Comparison of ENCODE assay signal across 8 cellular contexts in genomic region chr4:25233194-25233593, GRCh38. TPM values are rescaled to one million over a fixed set of nuclear protein-coding genes. Genes with fewer than 3 reads are reported as not detected.
DNase-seq lines count a peak whose midpoint lies in the region; TF ChIP-seq lines count a peak whose summit lies in the region.

No MANE protein-coding gene starts in this region.

- H3K4me3 ChIP-seq in GM12865 (ENCODE audit: low read depth, low read length) (peak overlapping the region; percentile 83), esophagus squamous epithelium (peak overlapping the region; percentile 65 to 94 (median 81)), retinal pigment epithelial cell (ENCODE audit: low read length) (peak overlapping the region; percentile 50)

- no peaks in the 10 kb centered on the region for H3K27me3 ChIP-seq in esophagus squamous epithelium

- H3K27ac ChIP-seq in RWPE1 (peak overlapping the region; percentile 99), esophagus squamous epithelium (peak overlapping the region in 3 of 4 donors; percentile 90 to 98 (median 97))

- peaks cover 0 to 12% (median 10%) of the 10 kb centered on the region in 3 donors for H3K9me3 ChIP-seq in esophagus squamous epithelium

- no peaks in the 10 kb centered on the region for H3K36me3 ChIP-seq in esophagus squamous epithelium

- POLR2A ChIA-PET in RWPE1 (lab: Yijun Ruan, JAX; ENCODE audit: low non-redundant PET) = no interaction called here

- peaks cover 0 to 22% (median 16%) of the 10 kb centered on the region in 3 donors for H3K4me1 ChIP-seq in esophagus squamous epithelium

- CTCF ChIA-PET in RWPE1 (lab: Yijun Ruan, JAX) = interaction anchor here (1.0 kb wide), 1 partner anchor 134 kb away, joined by 3 read pairs; no protein-coding TSS in a partner anchor

- TF ChIP-seq CTCF in GM12865 (IDR thresholded peaks at IDR 0.05; ENCODE audit: insufficient read depth, low read depth, low read length, missing control alignments) (no peak), RWPE1 (conservative IDR thresholded peaks at IDR 0.05; ENCODE audit: low read depth) (no peak), esophagus squamous epithelium (IDR thresholded peaks at IDR 0.05) (no peak), retinal pigment epithelial cell (conservative IDR thresholded peaks at IDR 0.05; ENCODE audit: low read depth, low read length) (no peak)

- no peak for TF ChIP-seq POLR2A in esophagus squamous epithelium (IDR thresholded peaks at IDR 0.05)

- intact Hi-C loops in esophagus squamous epithelium (cut with DNase I) = no loop called here

- DNase-seq in GM12865 (ENCODE audit: low read depth) (no peak), RWPE1 (ENCODE audit: low spot score) (no peak), esophagus squamous epithelium (lab: John Stamatoyannopoulos, UW) (no peak), retinal pigment epithelial cell (ENCODE audit: low read depth) (no peak), GOT3 (lab: John Stamatoyannopoulos, UW) (no peak), HT-29 (ENCODE audit: low spot score) (no peak), RKO (ENCODE audit: low spot score) (no peak), SW480 (ENCODE audit: low spot score) (no peak)

RNA-seq across cellular contexts. Expression of gene PI4K2B, which starts 0.6 kb away (rescaled TPM):
- total RNA-seq in esophagus squamous epithelium = 10 to 100 TPM; 11.7 to 31.7 (median 26.8) TPM
- total RNA-seq in HT-29 (2014; rRNA removed; shearing (Covaris generic)) = 14.0 and 14.4 TPM in 2 replicates
